33 cellular contexts compared by ENCODE assay signal in genomic region chr22:30824711-30825110, GRCh38.
"Had no signal": no experiment of that assay in that cellular context is flagged by ENCODE, and none has a peak within 500 bp of the region (broad histone marks: within the 10 kb centered on the region; RNA-seq: fewer than 3 reads in every experiment).

No MANE protein-coding gene starts in this region.

- H3K36me3 Mint-ChIP-seq: brain had no signal

- ATAC-seq: activated naive CD4-positive, alpha-beta T cell treated with anti-CD3 and anti-CD28 coated beads, Interleukin-2, amount 50 U/mL, for 72 hours; activated T-cell treated with anti-CD3 and anti-CD28 coated beads, Interleukin-2, amount 50 U/mL, for 4 hours; PC-3; Right ventricle myocardium inferior had no signal

- H3K9me3 ChIP-seq: adrenal gland, Peyer's patch had no signal

- H3K4me3 ChIP-seq: adrenal gland, Peyer's patch had no signal

- H3K9me3 Mint-ChIP-seq: activated CD4-positive, alpha-beta T cell treated with anti-CD3 and anti-CD28 coated beads, Interleukin-2, amount 10 ng/mL, durations not matched to agents 24 days and 14 days; activated naive CD4-positive, alpha-beta T cell treated with anti-CD3 and anti-CD28 coated beads for 36 hours; activated naive CD4-positive, alpha-beta T cell treated with anti-CD3 and anti-CD28 coated beads, Interleukin-2, amount 50 U/mL, for 72 hours; activated T-cell treated with anti-CD3 and anti-CD28 coated beads, Interleukin-2, amount 50 U/mL, for 4 hours; activated T-helper 1 cell treated with anti-CD3 and anti-CD28 coated beads, Interleukin-12 subunit alpha, Interleukin-12 subunit beta, Interleukin-2, Interleukin-4 antibody, amounts not matched to agents 30 ng/mL and 10 ng/mL and 1 ng/mL, durations not matched to agents 14 hours and 24 hours and 36 hours; brain had no signal

- H3K27me3 ChIP-seq: adrenal gland had no signal

- DNase-seq: activated CD4-positive, alpha-beta T cell treated with anti-CD3 and anti-CD28 coated beads, Interleukin-2, amount 10 ng/mL, durations not matched to agents 24 days and 14 days; activated CD4-positive, alpha-beta T cell treated with anti-CD3 and anti-CD28 coated beads, Interleukin-2, amount 50 U/mL, for 4 hours; activated CD8-positive, alpha-beta memory T cell treated with anti-CD3 and anti-CD28 coated beads, Interleukin-2, amount 50 U/mL, for 4 hours; activated gamma-delta T cell treated with Interleukin-2 at 50 U/mL for 16 hours; activated naive CD4-positive, alpha-beta T cell treated with anti-CD3 and anti-CD28 coated beads for 36 hours; activated T-cell treated with anti-CD3 and anti-CD28 coated beads for 4 hours; activated T-cell treated with anti-CD3 and anti-CD28 coated beads, Interleukin-2, amount 50 U/mL, for 4 hours; adrenal gland; caudate nucleus; cerebellar nuclear complex; MM.1S; MV-4-11; NCI-H1092; NCI-H146; NCI-H187; NCI-H2029 treated with DMSO at 0.1 percent for 48 hours; NCI-H2107; NCI-H2171; NCI-H510A; NCI-H526; NCI-H748 treated with DMSO at 0.1 percent for 48 hours; NK-92 treated with Interleukin-12 subunit alpha and Interleukin-12 subunit beta, amount 100 ng/mL, for 24 hours; PC-3; RPMI8226; SIG-M5; T1000; WERI-Rb-1 had no signal

- H3K4me3 Mint-ChIP-seq: activated CD4-positive, alpha-beta T cell treated with anti-CD3 and anti-CD28 coated beads, Interleukin-2, amount 10 ng/mL, durations not matched to agents 24 days and 14 days; activated naive CD4-positive, alpha-beta T cell treated with anti-CD3 and anti-CD28 coated beads for 36 hours; activated T-cell treated with anti-CD3 and anti-CD28 coated beads, Interleukin-2, amount 50 U/mL, for 4 hours; activated T-helper 1 cell treated with anti-CD3 and anti-CD28 coated beads, Interleukin-12 subunit alpha, Interleukin-12 subunit beta, Interleukin-2, Interleukin-4 antibody, amounts not matched to agents 30 ng/mL and 10 ng/mL and 1 ng/mL, durations not matched to agents 14 hours and 24 hours and 36 hours; brain had no signal

- H3K27ac ChIP-seq: adrenal gland, KMS-11, Peyer's patch, WERI-Rb-1 had no signal

- H3K36me3 ChIP-seq: adrenal gland, Peyer's patch, WERI-Rb-1 had no signal

- H3K27ac Mint-ChIP-seq: activated CD4-positive, alpha-beta T cell treated with anti-CD3 and anti-CD28 coated beads, Interleukin-2, amount 10 ng/mL, durations not matched to agents 24 days and 14 days; activated naive CD4-positive, alpha-beta T cell treated with anti-CD3 and anti-CD28 coated beads for 36 hours; activated naive CD4-positive, alpha-beta T cell treated with anti-CD3 and anti-CD28 coated beads, Interleukin-2, amount 50 U/mL, for 72 hours; activated T-helper 1 cell treated with anti-CD3 and anti-CD28 coated beads, Interleukin-12 subunit alpha, Interleukin-12 subunit beta, Interleukin-2, Interleukin-4 antibody, amounts not matched to agents 30 ng/mL and 10 ng/mL and 1 ng/mL, durations not matched to agents 14 hours and 24 hours and 36 hours; brain had no signal
